22 cellular contexts compared by ENCODE assay signal in genomic region chr21:26077523-26077922, GRCh38.
DNase-seq lines count a peak whose midpoint lies in the region; ATAC-seq and TF ChIP-seq lines count a peak whose summit lies in the region.
"Had no signal": no experiment of that assay in that cellular context is flagged by ENCODE, and none has a peak within 500 bp of the region (broad histone marks: within the 10 kb centered on the region; RNA-seq: fewer than 3 reads in every experiment).

No MANE protein-coding gene starts in this region.

- peaks cover 2% of the 10 kb centered on the region for H3K79me1 ChIP-seq in mesendoderm (ENCODE audit: low read length)

- no peak for TF ChIP-seq CTCF in CD4-positive, alpha-beta T cell (IDR thresholded peaks at IDR 0.05)
- TF ChIP-seq CTCF in osteocyte (IDR thresholded peaks at IDR 0.05) = no peak

- H3K9ac ChIP-seq in mesendoderm (ENCODE audit: low read length) = no peak overlapping the region

- H3K27ac Mint-ChIP-seq in CD4-positive, alpha-beta T cell = no peak overlapping the region
- H3K27ac Mint-ChIP-seq in osteocyte (ENCODE audit: unreplicated experiment) = no peak overlapping the region
- H3K27ac Mint-ChIP-seq: activated CD4-positive, alpha-beta memory T cell treated with anti-CD3 and anti-CD28 coated beads for 36 hours; T-helper 17 cell had no signal

- peaks cover 8% of the 10 kb centered on the region for H3K4me1 Mint-ChIP-seq in CD4-positive, alpha-beta T cell (ENCODE audit: low read depth)
- peaks cover 31% of the 10 kb centered on the region for H3K4me1 Mint-ChIP-seq in osteocyte (ENCODE audit: unreplicated experiment)

- no peak overlapping the region for H2AK5ac ChIP-seq in mesendoderm (ENCODE audit: low read length)

- no peaks in the 10 kb centered on the region for H3K9me3 Mint-ChIP-seq in CD4-positive, alpha-beta T cell
- no peaks in the 10 kb centered on the region for H3K9me3 Mint-ChIP-seq in osteocyte (ENCODE audit: unreplicated experiment)
- H3K9me3 Mint-ChIP-seq: activated CD4-positive, alpha-beta memory T cell treated with anti-CD3 and anti-CD28 coated beads for 36 hours had no signal

- CTCF ChIA-PET in CD4-positive, alpha-beta T cell (lab: Charles Lee) = no interaction called here

- H3K9me3 ChIP-seq in MG63 = no peaks in the 10 kb centered on the region
- H3K9me3 ChIP-seq in CD4-positive, alpha-beta T cell (ENCODE audit: control insufficient read depth, low read length) = no peaks in the 10 kb centered on the region
- H3K9me3 ChIP-seq: suprapubic skin had no signal

- H4K5ac ChIP-seq in mesendoderm (ENCODE audit: low read length) = no peak overlapping the region

- no peak overlapping the region for H4K8ac ChIP-seq in mesendoderm (ENCODE audit: low read depth, low read length)

- POLR2A ChIA-PET in CD4-positive, alpha-beta T cell (lab: Charles Lee) = no interaction called here

- no peak overlapping the region for H3K23ac ChIP-seq in mesendoderm (ENCODE audit: low read length)

- H3K36me3 Mint-ChIP-seq in CD4-positive, alpha-beta T cell (ENCODE audit: low read depth) = no peaks in the 10 kb centered on the region
- H3K36me3 Mint-ChIP-seq in osteocyte (ENCODE audit: unreplicated experiment) = peaks cover 2% of the 10 kb centered on the region
- H3K36me3 Mint-ChIP-seq: activated CD4-positive, alpha-beta memory T cell treated with anti-CD3 and anti-CD28 coated beads for 36 hours had no signal

- no peak overlapping the region for H3K4ac ChIP-seq in mesendoderm (ENCODE audit: low read depth, low read length)

- H3K4me3 Mint-ChIP-seq in CD4-positive, alpha-beta T cell = no peak overlapping the region
- H3K4me3 Mint-ChIP-seq in osteocyte (ENCODE audit: unreplicated experiment) = no peak overlapping the region
- H3K4me3 Mint-ChIP-seq: activated CD4-positive, alpha-beta memory T cell treated with anti-CD3 and anti-CD28 coated beads for 36 hours; CD14-positive monocyte; neural crest cell; T-helper 17 cell had no signal

- no peak overlapping the region for H3K27ac ChIP-seq in mesendoderm (ENCODE audit: low read depth, low read length)
- no peak overlapping the region for H3K27ac ChIP-seq in CD4-positive, alpha-beta T cell (ENCODE audit: low read depth, low read length)
- H3K27ac ChIP-seq: suprapubic skin, VCaP had no signal

- no peak overlapping the region for H2BK15ac ChIP-seq in mesendoderm (replicated peaks; ENCODE audit: low read depth)

- intact Hi-C loops in CD4-positive, alpha-beta T cell (cut with DNase I, micrococcal nuclease) = no loop called here

- peaks cover 51% of the 10 kb centered on the region for H3K79me2 ChIP-seq in mesendoderm (ENCODE audit: control insufficient read depth, insufficient read depth, low read length)

- peak overlapping the region; percentile 86 for H3K18ac ChIP-seq in mesendoderm (ENCODE audit: low read length)

- H3K27me3 ChIP-seq in mesendoderm (ENCODE audit: insufficient read depth, low read length, poor library complexity) (no peaks in the 10 kb centered on the region), MG63 (no peaks in the 10 kb centered on the region)
- H3K27me3 ChIP-seq in CD4-positive, alpha-beta T cell (ENCODE audit: control insufficient read depth, insufficient read depth, low read length) = no peaks in the 10 kb centered on the region
- H3K27me3 ChIP-seq: suprapubic skin had no signal

- ATAC-seq in GM21529 (IDR thresholded peaks at IDR 0.05; ENCODE audit: unreplicated experiment) = no peak
- ATAC-seq in CD4-positive, alpha-beta T cell (ENCODE audit: poor library complexity) = no peak
- ATAC-seq: K562, T-helper 17 cell had no signal

- H3K56ac ChIP-seq in mesendoderm (ENCODE audit: low read length) = no peak overlapping the region

- H3K4me2 ChIP-seq in mesendoderm (ENCODE audit: low read length) = no peak overlapping the region

- no peak overlapping the region for H3K4me3 ChIP-seq in mesendoderm (ENCODE audit: low read length)
- no peak overlapping the region for H3K4me3 ChIP-seq in MG63
- H3K4me3 ChIP-seq: K562, suprapubic skin had no signal

- DNase-seq in DMS 273 treated with DMSO at 0.1 percent for 48 hours (lab: John Stamatoyannopoulos, UW) (peak; percentile 76), NCI-H2171 treated with DMSO at 0.1 percent for 48 hours (lab: John Stamatoyannopoulos, UW) (peak; percentile 98), cerebellar cortex (ENCODE audit: low spot score) (peak; percentile 84), mesendoderm (no peak), MG63 (no peak), osteocyte (ENCODE audit: extremely low spot score, unreplicated experiment) (no peak)
- DNase-seq in CD4-positive, alpha-beta T cell = no peak
- DNase-seq: activated CD4-positive, alpha-beta memory T cell treated with anti-CD3 and anti-CD28 coated beads for 36 hours; activated naive CD4-positive, alpha-beta T cell; DMS79; hypothalamus; NCI-H187 treated with DMSO at 0.1 percent for 48 hours; NCI-H526; SHP77 treated with DMSO at 0.1 percent for 48 hours; stimulated activated CD4-positive, alpha-beta T cell treated with anti-CD3 and anti-CD28 coated beads, Interleukin-15, amount 100 ng/mL, for 24 hours; T-helper 17 cell had no signal

- H3K4me1 ChIP-seq in mesendoderm (ENCODE audit: control insufficient read depth, low read depth, low read length) = peaks cover 2% of the 10 kb centered on the region
- H3K4me1 ChIP-seq: suprapubic skin had no signal

- H3K27me3 Mint-ChIP-seq in CD4-positive, alpha-beta T cell = no peaks in the 10 kb centered on the region
- no peaks in the 10 kb centered on the region for H3K27me3 Mint-ChIP-seq in osteocyte (ENCODE audit: unreplicated experiment)
- H3K27me3 Mint-ChIP-seq: activated CD4-positive, alpha-beta memory T cell treated with anti-CD3 and anti-CD28 coated beads for 36 hours; T-helper 17 cell had no signal

- no peak overlapping the region for H2BK5ac ChIP-seq in mesendoderm (ENCODE audit: low read length)

- no CpG with 5 or more reads among the region's 7 CpGs for WGBS in mesendoderm (ENCODE audit: extremely low coverage, insufficient coverage, low lambda C conversion rate)

- H2BK120ac ChIP-seq in mesendoderm (ENCODE audit: low read depth, low read length) = no peak overlapping the region

- H3K36me3 ChIP-seq in mesendoderm (ENCODE audit: control insufficient read depth, insufficient read depth, low read length) = no peaks in the 10 kb centered on the region
- H3K36me3 ChIP-seq in MG63 = peaks cover 3% of the 10 kb centered on the region; the same call in 1 of the 2 replicates
- H3K36me3 ChIP-seq: suprapubic skin had no signal

Comparison
In these comparisons a context has a peak if more than half of its experiments do, and no peak if none do; other contexts are left out.
1. DNase-seq: peak in DMS 273 treated with DMSO at 0.1 percent for 48 hours (single experiment), NCI-H2171 treated with DMSO at 0.1 percent for 48 hours (single experiment) and cerebellar cortex (single experiment); none in mesendoderm (single experiment), MG63 (single experiment), CD4-positive, alpha-beta T cell (0 of 10) and osteocyte (single experiment).